ENCODE assay signal across 21 cellular contexts in the genomic region with DNA sequence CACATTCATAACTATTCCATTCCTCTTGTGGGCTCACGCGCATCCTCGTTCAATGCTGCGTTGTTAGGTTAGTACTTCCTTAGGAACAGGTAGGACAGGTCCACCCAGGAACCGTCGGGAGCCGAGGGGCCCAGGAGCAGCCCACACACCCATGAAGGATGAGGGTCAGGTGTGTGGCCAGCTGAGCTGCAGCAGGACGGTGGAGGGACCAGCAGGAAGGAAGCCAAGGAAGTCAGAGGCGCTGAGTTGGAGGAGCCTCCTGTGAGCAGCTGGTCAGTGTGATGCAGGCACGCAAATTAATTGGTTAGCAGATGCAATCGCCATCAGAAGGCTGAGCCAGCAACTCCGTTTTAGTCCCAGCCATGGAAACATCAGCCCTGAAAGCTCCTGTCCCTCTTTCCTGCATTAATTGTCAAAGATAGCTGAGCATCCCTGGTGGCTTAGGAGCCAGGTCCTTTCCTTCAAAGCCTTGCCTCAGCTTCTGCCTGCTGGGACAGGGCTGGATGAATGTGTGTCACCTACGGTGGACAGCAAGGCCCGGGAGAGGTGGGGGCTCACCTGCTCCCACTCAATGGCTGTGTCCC.
A peak's percentile ranks its signal among the peaks of the same experiment; 100 is the strongest.
DNase-seq lines count a peak whose midpoint lies in the region; ATAC-seq and TF ChIP-seq lines count a peak whose summit lies in the region.
"Had no signal": no experiment of that assay in that cellular context is flagged by ENCODE, and none has a peak within 500 bp of the region (broad histone marks: within the 10 kb centered on the region; RNA-seq: fewer than 3 reads in every experiment).

No MANE protein-coding gene starts in this region.

- no peak overlapping the region for H3K4me3 ChIP-seq in left ventricle myocardium inferior
- no peak overlapping the region for H3K4me3 ChIP-seq in vagina
- H3K4me3 ChIP-seq: GM12878, GM23248, SJCRH30 had no signal

- intact Hi-C loops in cardiac septum (cut with DNase I) (no loop called here), left ventricle myocardium inferior (cut with micrococcal nuclease) (no loop called here), vagina (cut with DNase I) (no loop called here)

- no peak for ATAC-seq in stimulated activated effector memory CD8-positive, alpha-beta T cell treated with anti-CD3 and anti-CD28 coated beads, Interleukin-12 subunit alpha, Interleukin-12 subunit beta, amount 100 ng/mL, for 72 hours
- ATAC-seq: GM12878, HCT116 had no signal

- peaks cover 19% of the 10 kb centered on the region for H3K9me3 ChIP-seq in left ventricle myocardium inferior (replicated peaks)
- no peaks in the 10 kb centered on the region for H3K9me3 ChIP-seq in vagina
- H3K9me3 ChIP-seq: BE2C, SJCRH30 had no signal

- no peaks in the 10 kb centered on the region for H3K27me3 Mint-ChIP-seq in osteocyte (ENCODE audit: unreplicated experiment)
- H3K27me3 Mint-ChIP-seq: IgD-negative memory B cell had no signal

- H3K36me3 Mint-ChIP-seq in osteocyte (ENCODE audit: unreplicated experiment), result peaks cover 3% of the 10 kb centered on the region
- H3K36me3 Mint-ChIP-seq in stimulated activated effector memory CD8-positive, alpha-beta T cell treated with anti-CD3 and anti-CD28 coated beads, Interleukin-12 subunit alpha, Interleukin-12 subunit beta, amount 100 ng/mL, for 72 hours, result no peaks in the 10 kb centered on the region
- H3K36me3 Mint-ChIP-seq: IgD-negative memory B cell had no signal

- no peak for TF ChIP-seq CTCF in left ventricle myocardium inferior (IDR thresholded peaks at IDR 0.05; ENCODE audit: borderline replicate concordance)
- TF ChIP-seq CTCF in osteocyte (IDR thresholded peaks at IDR 0.05), result no peak
- TF ChIP-seq CTCF in vagina (IDR thresholded peaks at IDR 0.05), result no peak

- H3K4me1 Mint-ChIP-seq in osteocyte (ENCODE audit: unreplicated experiment), result no peaks in the 10 kb centered on the region
- H3K4me1 Mint-ChIP-seq in stimulated activated effector memory CD8-positive, alpha-beta T cell treated with anti-CD3 and anti-CD28 coated beads, Interleukin-12 subunit alpha, Interleukin-12 subunit beta, amount 100 ng/mL, for 72 hours, result no peaks in the 10 kb centered on the region
- H3K4me1 Mint-ChIP-seq: IgD-negative memory B cell had no signal

- H3K4me3 Mint-ChIP-seq in osteocyte (ENCODE audit: unreplicated experiment), result no peak overlapping the region
- H3K4me3 Mint-ChIP-seq in stimulated activated effector memory CD8-positive, alpha-beta T cell treated with anti-CD3 and anti-CD28 coated beads, Interleukin-12 subunit alpha, Interleukin-12 subunit beta, amount 100 ng/mL, for 72 hours, result no peak overlapping the region
- H3K4me3 Mint-ChIP-seq: CD4-positive, alpha-beta T cell had no signal

- no peak overlapping the region for H3K27ac ChIP-seq in left ventricle myocardium inferior (replicated peaks)
- no peak overlapping the region for H3K27ac ChIP-seq in vagina
- H3K27ac ChIP-seq: GM23248, SJCRH30 had no signal

- no peaks in the 10 kb centered on the region for H3K4me1 ChIP-seq in left ventricle myocardium inferior
- H3K4me1 ChIP-seq in vagina, result no peaks in the 10 kb centered on the region
- H3K4me1 ChIP-seq: BE2C had no signal

- H3K9me3 Mint-ChIP-seq in osteocyte (ENCODE audit: unreplicated experiment), result peaks cover 33% of the 10 kb centered on the region
- peaks cover 5% of the 10 kb centered on the region for H3K9me3 Mint-ChIP-seq in stimulated activated effector memory CD8-positive, alpha-beta T cell treated with anti-CD3 and anti-CD28 coated beads, Interleukin-12 subunit alpha, Interleukin-12 subunit beta, amount 100 ng/mL, for 72 hours

- no peak for TF ChIP-seq POLR2A in vagina (IDR thresholded peaks at IDR 0.05)

- H3K27me3 ChIP-seq in left ventricle myocardium inferior (ENCODE audit: low read depth) (peaks cover 92% of the 10 kb centered on the region), vagina (no peaks in the 10 kb centered on the region)
- H3K27me3 ChIP-seq: SJCRH30 had no signal

- DNase-seq in cardiac septum (ENCODE audit: low spot score) (peak; percentile 53), left ventricle myocardium inferior (no peak), ecto neural progenitor cell (ENCODE audit: low spot score) (peak; percentile 25), osteocyte (ENCODE audit: extremely low spot score, unreplicated experiment) (peak; percentile 59), vagina (ENCODE audit: extremely low spot score in 2 of 2) (peak; percentile 62 to 79)
- no peak for DNase-seq in effector CD8-positive, alpha-beta T cell (lab: John Stamatoyannopoulos, UW)
- DNase-seq in stimulated activated effector memory CD8-positive, alpha-beta T cell treated with anti-CD3 and anti-CD28 coated beads, Interleukin-12 subunit alpha, Interleukin-12 subunit beta, amount 100 ng/mL, for 72 hours (ENCODE audit: low spot score in 2 of 2), result no peak
- DNase-seq: BE2C; CD4-positive, alpha-beta T cell; COR-L47; DND-41; GM23248; NCI-H1105; NCI-H146; NCI-H2029; NCI-H226; NCI-H774 had no signal

- H3K27ac Mint-ChIP-seq in osteocyte (ENCODE audit: unreplicated experiment), result no peak overlapping the region
- no peak overlapping the region for H3K27ac Mint-ChIP-seq in stimulated activated effector memory CD8-positive, alpha-beta T cell treated with anti-CD3 and anti-CD28 coated beads, Interleukin-12 subunit alpha, Interleukin-12 subunit beta, amount 100 ng/mL, for 72 hours
- H3K27ac Mint-ChIP-seq: CD4-positive, alpha-beta T cell; IgD-negative memory B cell had no signal

- H3K36me3 ChIP-seq in left ventricle myocardium inferior (no peaks in the 10 kb centered on the region), vagina (no peaks in the 10 kb centered on the region)
- H3K36me3 ChIP-seq: BE2C, SJCRH30 had no signal

Comparison
In these comparisons a context has a peak if more than half of its experiments do, and no peak if none do; other contexts are left out.
1. DNase-seq: peak in cardiac septum (single experiment), ecto neural progenitor cell (single experiment), osteocyte (single experiment) and vagina (2 of 2); none in left ventricle myocardium inferior (single experiment), effector CD8-positive, alpha-beta T cell (single experiment) and stimulated activated effector memory CD8-positive, alpha-beta T cell treated with anti-CD3 and anti-CD28 coated beads, Interleukin-12 subunit alpha, Interleukin-12 subunit beta, amount 100 ng/mL, for 72 hours (0 of 2).